Comparison of ENCODE assay signal across 30 cellular contexts in the genomic region with DNA sequence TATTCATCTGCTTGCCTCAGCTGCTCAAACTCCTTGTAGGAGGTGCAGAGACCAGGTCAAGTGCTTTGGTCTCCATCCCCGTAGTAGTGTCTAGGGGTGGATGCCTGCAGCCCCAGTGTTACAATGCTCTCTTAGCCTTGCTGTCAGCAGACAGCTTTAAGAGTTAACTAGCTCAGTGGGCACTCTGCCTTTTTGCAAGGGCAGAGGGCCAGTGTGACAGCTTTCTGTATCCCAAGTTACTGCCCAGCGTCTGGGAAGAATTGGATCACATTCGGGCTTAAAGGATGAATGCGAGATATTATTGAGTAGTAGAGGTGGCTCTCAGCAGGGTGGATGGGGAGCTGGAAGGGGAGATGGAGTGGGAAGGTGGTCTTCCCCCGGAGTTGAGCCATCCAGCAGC.
"Had no signal": no experiment of that assay in that cellular context is flagged by ENCODE, and none has a peak within 500 bp of the region (broad histone marks: within the 10 kb centered on the region; RNA-seq: fewer than 3 reads in every experiment).

No MANE protein-coding gene starts in this region.

- H3K27me3 Mint-ChIP-seq: activated CD4-positive, alpha-beta memory T cell treated with anti-CD3 and anti-CD28 coated beads for 36 hours; activated CD4-positive, alpha-beta T cell treated with anti-CD3 and anti-CD28 coated beads, Interleukin-2, amount 10 ng/mL, durations not matched to agents 24 days and 14 days; activated CD8-positive, alpha-beta memory T cell treated with anti-CD3 and anti-CD28 coated beads, Interleukin-2, amount 10 ng/mL, durations not matched to agents 7 days and 5 days; activated naive CD4-positive, alpha-beta T cell treated with anti-CD3 and anti-CD28 coated beads, Interleukin-2, amount 10 ng/mL, durations not matched to agents 7 days and 5 days; activated naive CD8-positive, alpha-beta T cell; activated naive CD8-positive, alpha-beta T cell treated with anti-CD3 and anti-CD28 coated beads, Interleukin-2, amount 50 U/mL, for 24 hours; central memory CD8-positive, alpha-beta T cell had no signal

- ATAC-seq: activated CD8-positive, alpha-beta memory T cell treated with anti-CD3 and anti-CD28 coated beads, Interleukin-2, amount 10 ng/mL, durations not matched to agents 7 days and 5 days; activated naive CD8-positive, alpha-beta T cell treated with anti-CD3 and anti-CD28 coated beads, Interleukin-2, amount 50 U/mL, for 24 hours; PC-3 had no signal

- H3K9me3 Mint-ChIP-seq: activated CD4-positive, alpha-beta memory T cell treated with anti-CD3 and anti-CD28 coated beads for 36 hours; activated CD4-positive, alpha-beta T cell treated with anti-CD3 and anti-CD28 coated beads, Interleukin-2, amount 10 ng/mL, durations not matched to agents 24 days and 14 days; activated naive CD4-positive, alpha-beta T cell treated with anti-CD3 and anti-CD28 coated beads, Interleukin-2, amount 10 ng/mL, durations not matched to agents 7 days and 5 days; activated naive CD8-positive, alpha-beta T cell treated with anti-CD3 and anti-CD28 coated beads, Interleukin-2, amount 50 U/mL, for 24 hours had no signal

- H3K36me3 Mint-ChIP-seq: activated CD4-positive, alpha-beta memory T cell treated with anti-CD3 and anti-CD28 coated beads for 36 hours; activated CD8-positive, alpha-beta memory T cell treated with anti-CD3 and anti-CD28 coated beads, Interleukin-2, amount 10 ng/mL, durations not matched to agents 7 days and 5 days; activated naive CD4-positive, alpha-beta T cell treated with anti-CD3 and anti-CD28 coated beads, Interleukin-2, amount 10 ng/mL, durations not matched to agents 7 days and 5 days; activated naive CD8-positive, alpha-beta T cell had no signal

- H3K4me1 Mint-ChIP-seq: activated CD4-positive, alpha-beta T cell treated with anti-CD3 and anti-CD28 coated beads, Interleukin-2, amount 10 ng/mL, durations not matched to agents 24 days and 14 days; activated CD8-positive, alpha-beta memory T cell treated with anti-CD3 and anti-CD28 coated beads, Interleukin-2, amount 10 ng/mL, durations not matched to agents 7 days and 5 days; activated naive CD4-positive, alpha-beta T cell treated with anti-CD3 and anti-CD28 coated beads, Interleukin-2, amount 10 ng/mL, durations not matched to agents 7 days and 5 days; activated naive CD8-positive, alpha-beta T cell treated with anti-CD3 and anti-CD28 coated beads, Interleukin-2, amount 50 U/mL, for 24 hours; central memory CD8-positive, alpha-beta T cell had no signal

- H3K9me3 ChIP-seq: SJCRH30 had no signal

- H3K4me1 ChIP-seq: SJCRH30 had no signal

- H3K4me3 Mint-ChIP-seq: activated CD4-positive, alpha-beta memory T cell treated with anti-CD3 and anti-CD28 coated beads for 36 hours; activated CD4-positive, alpha-beta T cell treated with anti-CD3 and anti-CD28 coated beads, Interleukin-2, amount 10 ng/mL, durations not matched to agents 24 days and 14 days; activated CD8-positive, alpha-beta memory T cell treated with anti-CD3 and anti-CD28 coated beads, Interleukin-2, amount 10 ng/mL, durations not matched to agents 7 days and 5 days; activated naive CD4-positive, alpha-beta T cell treated with anti-CD3 and anti-CD28 coated beads, Interleukin-2, amount 10 ng/mL, durations not matched to agents 7 days and 5 days; activated naive CD8-positive, alpha-beta T cell; activated naive CD8-positive, alpha-beta T cell treated with anti-CD3 and anti-CD28 coated beads, Interleukin-2, amount 50 U/mL, for 24 hours; central memory CD8-positive, alpha-beta T cell had no signal

- H3K4me3 ChIP-seq: cardiac muscle cell, SJCRH30, SK-N-MC had no signal

- H3K27me3 ChIP-seq: cardiac muscle cell, SJCRH30 had no signal

- H3K27ac Mint-ChIP-seq: activated CD4-positive, alpha-beta memory T cell treated with anti-CD3 and anti-CD28 coated beads for 36 hours; activated CD4-positive, alpha-beta T cell treated with anti-CD3 and anti-CD28 coated beads, Interleukin-2, amount 10 ng/mL, durations not matched to agents 24 days and 14 days; activated CD8-positive, alpha-beta memory T cell treated with anti-CD3 and anti-CD28 coated beads, Interleukin-2, amount 10 ng/mL, durations not matched to agents 7 days and 5 days; activated naive CD4-positive, alpha-beta T cell treated with anti-CD3 and anti-CD28 coated beads, Interleukin-2, amount 10 ng/mL, durations not matched to agents 7 days and 5 days; activated naive CD8-positive, alpha-beta T cell; activated naive CD8-positive, alpha-beta T cell treated with anti-CD3 and anti-CD28 coated beads, Interleukin-2, amount 50 U/mL, for 24 hours had no signal

- H3K27ac ChIP-seq: SJCRH30, SK-N-MC, WERI-Rb-1 had no signal

- H3K36me3 ChIP-seq: cardiac muscle cell, SJCRH30, WERI-Rb-1 had no signal

- DNase-seq: activated CD4-positive, alpha-beta memory T cell treated with anti-CD3 and anti-CD28 coated beads for 36 hours; activated CD4-positive, alpha-beta T cell treated with anti-CD3 and anti-CD28 coated beads, Interleukin-2, amount 10 ng/mL, durations not matched to agents 24 days and 14 days; activated CD8-positive, alpha-beta memory T cell treated with anti-CD3 and anti-CD28 coated beads for 24 hours; activated CD8-positive, alpha-beta memory T cell treated with anti-CD3 and anti-CD28 coated beads, Interleukin-2, amount 10 ng/mL, durations not matched to agents 7 days and 5 days; activated CD8-positive, alpha-beta memory T cell treated with anti-CD3 and anti-CD28 coated beads, Interleukin-2, amount 50 U/mL, for 48 hours; activated effector memory CD4-positive, alpha-beta T cell treated with Interleukin-2 at 50 U/mL for 16 hours; activated naive CD4-positive, alpha-beta T cell treated with anti-CD3 and anti-CD28 coated beads, Interleukin-2, amount 10 ng/mL, durations not matched to agents 7 days and 5 days; activated naive CD8-positive, alpha-beta T cell treated with anti-CD3 and anti-CD28 coated beads, Interleukin-2, amount 50 U/mL, for 24 hours; activated T-cell treated with anti-CD3 and anti-CD28 coated beads, Interleukin-2, amount 50 U/mL, for 48 hours; aorta; NCI-H1092 treated with DMSO at 0.1 percent for 48 hours; NCI-H1417; NCI-H146; NCI-H187; NCI-H2029 treated with DMSO at 0.1 percent for 48 hours; NCI-H2107; NCI-H2171; NCI-H510A; NCI-H526; NCI-H748 treated with DMSO at 0.1 percent for 48 hours; NK-92 treated with Interleukin-12 subunit alpha and Interleukin-12 subunit beta, amount 100 ng/mL, for 24 hours; PC-3; SHP77; SJCRH30; T1000; WERI-Rb-1 had no signal
